Comparison of ENCODE assay signal across 8 cellular contexts in the genomic region with DNA sequence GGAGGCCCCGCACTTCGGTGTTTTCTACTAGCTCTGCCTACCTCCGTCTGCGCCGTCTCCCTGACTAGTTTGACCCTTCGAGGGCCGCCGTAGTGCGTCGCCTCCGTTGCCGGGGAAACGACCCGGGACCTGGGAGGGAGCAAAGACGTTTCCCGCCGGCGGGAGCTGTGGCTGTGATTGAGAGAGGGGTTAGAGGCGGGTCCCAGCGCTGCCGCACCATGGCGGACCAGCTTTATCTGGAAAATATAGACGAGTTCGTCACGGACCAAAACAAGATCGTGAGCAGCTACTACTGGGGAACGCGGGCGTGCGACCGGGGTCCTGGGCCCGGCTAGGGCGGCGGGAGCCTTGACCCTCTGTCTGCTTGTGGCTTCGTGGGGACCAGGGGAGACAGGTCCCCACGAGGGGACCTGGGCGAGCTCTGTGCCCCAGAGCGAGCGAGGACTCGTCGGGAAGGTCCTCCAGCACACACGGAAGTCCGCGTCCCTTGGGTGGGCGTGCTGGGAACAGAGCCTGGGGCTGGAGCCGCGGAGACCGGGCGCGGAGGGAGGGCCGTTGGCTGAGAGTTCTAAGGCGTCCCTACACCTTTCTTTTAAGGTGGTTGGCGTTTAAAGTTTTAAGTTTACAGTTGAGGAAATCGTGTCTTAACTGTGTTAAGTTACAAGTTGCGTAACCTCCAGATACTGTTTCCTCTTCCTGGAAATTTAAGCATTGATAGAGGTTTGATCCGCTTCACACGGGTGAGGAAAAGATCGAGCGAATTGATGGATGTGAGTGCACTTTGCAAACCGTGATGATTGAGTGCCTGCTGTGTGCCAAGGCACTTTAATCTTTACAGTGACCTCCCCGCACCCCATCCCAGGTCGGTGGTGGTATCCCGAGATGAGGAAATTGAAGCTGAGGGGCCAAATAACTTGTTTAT. TPM values are rescaled to one million over a fixed set of nuclear protein-coding genes. Genes with fewer than 3 reads are reported as not detected.
A peak's percentile ranks its signal among the peaks of the same experiment; 100 is the strongest.
DNase-seq lines count a peak whose midpoint lies in the region; ATAC-seq and TF ChIP-seq lines count a peak whose summit lies in the region.

A gene with protein sequence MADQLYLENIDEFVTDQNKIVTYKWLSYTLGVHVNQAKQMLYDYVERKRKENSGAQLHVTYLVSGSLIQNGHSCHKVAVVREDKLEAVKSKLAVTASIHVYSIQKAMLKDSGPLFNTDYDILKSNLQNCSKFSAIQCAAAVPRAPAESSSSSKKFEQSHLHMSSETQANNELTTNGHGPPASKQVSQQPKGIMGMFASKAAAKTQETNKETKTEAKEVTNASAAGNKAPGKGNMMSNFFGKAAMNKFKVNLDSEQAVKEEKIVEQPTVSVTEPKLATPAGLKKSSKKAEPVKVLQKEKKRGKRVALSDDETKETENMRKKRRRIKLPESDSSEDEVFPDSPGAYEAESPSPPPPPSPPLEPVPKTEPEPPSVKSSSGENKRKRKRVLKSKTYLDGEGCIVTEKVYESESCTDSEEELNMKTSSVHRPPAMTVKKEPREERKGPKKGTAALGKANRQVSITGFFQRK (plus strand): TSS at position 142 of the 922 bp plus-strand sequence. CDS start 77 bp downstream, at position 219.

- no peak for TF ChIP-seq CTCF in epithelial cell of proximal tubule (conservative IDR thresholded peaks at IDR 0.05; ENCODE audit: low read depth, low read length)

- DNase-seq in DMS153 (lab: John Stamatoyannopoulos, UW) (peak; percentile 78), KBM-7 (peak; percentile 92), epithelial cell of proximal tubule (ENCODE audit: low read depth) (no peak), mucosa of gallbladder (ENCODE audit: low spot score) (peak; percentile 95)
- DNase-seq in activated T-cell treated with anti-CD3 and anti-CD28 coated beads, Interleukin-2, amount 50 U/mL, for 1 hour: peak; percentile 95
- peak; percentile 86 for DNase-seq in stimulated activated CD8-positive, alpha-beta memory T cell treated with anti-CD3 and anti-CD28 coated beads, Interleukin-4, amount 100 ng/mL, for 4 hours (ENCODE audit: low read depth in 2 of 2, low spot score in 1 of 2)

- in situ Hi-C loops in KBM-7 (cut with MboI; ENCODE audit: low pct_unique_long_range_greater_than_20kb, low sequenced_read_pairs): no loop called here

- peak within 1 kb of the TSS; percentile 100 for H3K4me3 ChIP-seq in epithelial cell of proximal tubule (ENCODE audit: low read depth, low read length)

- ATAC-seq in GM21723 (IDR thresholded peaks at IDR 0.05; ENCODE audit: unreplicated experiment): peak; percentile 89

TF ChIP-seq in PFSK-1, 5 proteins besides CTCF, POLR2A, EP300 and RAD21:
- TF ChIP-seq, protein P1, sequence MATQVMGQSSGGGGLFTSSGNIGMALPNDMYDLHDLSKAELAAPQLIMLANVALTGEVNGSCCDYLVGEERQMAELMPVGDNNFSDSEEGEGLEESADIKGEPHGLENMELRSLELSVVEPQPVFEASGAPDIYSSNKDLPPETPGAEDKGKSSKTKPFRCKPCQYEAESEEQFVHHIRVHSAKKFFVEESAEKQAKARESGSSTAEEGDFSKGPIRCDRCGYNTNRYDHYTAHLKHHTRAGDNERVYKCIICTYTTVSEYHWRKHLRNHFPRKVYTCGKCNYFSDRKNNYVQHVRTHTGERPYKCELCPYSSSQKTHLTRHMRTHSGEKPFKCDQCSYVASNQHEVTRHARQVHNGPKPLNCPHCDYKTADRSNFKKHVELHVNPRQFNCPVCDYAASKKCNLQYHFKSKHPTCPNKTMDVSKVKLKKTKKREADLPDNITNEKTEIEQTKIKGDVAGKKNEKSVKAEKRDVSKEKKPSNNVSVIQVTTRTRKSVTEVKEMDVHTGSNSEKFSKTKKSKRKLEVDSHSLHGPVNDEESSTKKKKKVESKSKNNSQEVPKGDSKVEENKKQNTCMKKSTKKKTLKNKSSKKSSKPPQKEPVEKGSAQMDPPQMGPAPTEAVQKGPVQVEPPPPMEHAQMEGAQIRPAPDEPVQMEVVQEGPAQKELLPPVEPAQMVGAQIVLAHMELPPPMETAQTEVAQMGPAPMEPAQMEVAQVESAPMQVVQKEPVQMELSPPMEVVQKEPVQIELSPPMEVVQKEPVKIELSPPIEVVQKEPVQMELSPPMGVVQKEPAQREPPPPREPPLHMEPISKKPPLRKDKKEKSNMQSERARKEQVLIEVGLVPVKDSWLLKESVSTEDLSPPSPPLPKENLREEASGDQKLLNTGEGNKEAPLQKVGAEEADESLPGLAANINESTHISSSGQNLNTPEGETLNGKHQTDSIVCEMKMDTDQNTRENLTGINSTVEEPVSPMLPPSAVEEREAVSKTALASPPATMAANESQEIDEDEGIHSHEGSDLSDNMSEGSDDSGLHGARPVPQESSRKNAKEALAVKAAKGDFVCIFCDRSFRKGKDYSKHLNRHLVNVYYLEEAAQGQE (IDR thresholded peaks at IDR 0.05; ENCODE audit: insufficient read depth in 1 of 2, low read depth in 2 of 2, low read length in 2 of 2): no peak
- TF ChIP-seq TAF1 (IDR thresholded peaks at IDR 0.05; ENCODE audit: borderline replicate concordance, insufficient read depth, low read length) (no peak), POLR2AphosphoS5 (IDR thresholded peaks at IDR 0.05; ENCODE audit: low read depth, low read length) (peak; percentile 53; the same call in 1 of the 2 replicates), SIN3A (IDR thresholded peaks at IDR 0.05; ENCODE audit: borderline replicate concordance, insufficient read depth, low read length) (peak; percentile 99), FOXP2 (optimal IDR thresholded peaks at IDR 0.05; ENCODE audit: borderline replicate concordance, extremely low read depth, extremely low read length, insufficient read depth) (peak; percentile 82)

RNA-seq across cellular contexts. Expression of the gene that starts here (rescaled TPM):
- polyA plus RNA-seq in PFSK-1 (2012; ENCODE audit: insufficient read length, low read depth): 10.6 TPM
- total RNA-seq in epithelial cell of proximal tubule (16.7 and 18.8 TPM in 2 replicates), mucosa of gallbladder (17.2 TPM)
